In genomic region chr14:82855912-82856381, GRCh38 we compare ENCODE assay signal across 9 cellular contexts.
A peak's percentile ranks its signal among the peaks of the same experiment; 100 is the strongest.
DNase-seq lines count a peak whose midpoint lies in the region; ATAC-seq, FAIRE-seq and TF ChIP-seq lines count a peak whose summit lies in the region.
"Had no signal": no experiment of that assay in that cellular context is flagged by ENCODE, and none has a peak within 500 bp of the region (broad histone marks: within the 10 kb centered on the region; RNA-seq: fewer than 3 reads in every experiment).

No MANE protein-coding gene starts in this region.

- no peak overlapping the region for H3K4me3 Mint-ChIP-seq in activated T-cell treated with anti-CD3 and anti-CD28 coated beads, Interleukin-2, amount 50 U/mL, for 4 hours
- H3K4me3 Mint-ChIP-seq in activated CD4-positive, alpha-beta T cell treated with anti-CD3 and anti-CD28 coated beads for 36 hours, result no peak overlapping the region

- H2AK5ac ChIP-seq in mesendoderm (ENCODE audit: low read length), result no peak overlapping the region

- H2BK15ac ChIP-seq in mesendoderm (replicated peaks; ENCODE audit: low read depth), result no peak overlapping the region

- no peaks in the 10 kb centered on the region for H3K27me3 Mint-ChIP-seq in activated T-cell treated with anti-CD3 and anti-CD28 coated beads, Interleukin-2, amount 50 U/mL, for 4 hours (ENCODE audit: low read depth)
- no peaks in the 10 kb centered on the region for H3K27me3 Mint-ChIP-seq in activated CD4-positive, alpha-beta T cell treated with anti-CD3 and anti-CD28 coated beads for 36 hours

- H3K9me3 ChIP-seq in adipocyte (ENCODE audit: control insufficient read depth, low read length), result no peaks in the 10 kb centered on the region
- H3K9me3 ChIP-seq: uterus had no signal

- H3K4me1 Mint-ChIP-seq in activated T-cell treated with anti-CD3 and anti-CD28 coated beads, Interleukin-2, amount 50 U/mL, for 4 hours (ENCODE audit: low read depth), result no peaks in the 10 kb centered on the region
- no peaks in the 10 kb centered on the region for H3K4me1 Mint-ChIP-seq in activated CD4-positive, alpha-beta T cell treated with anti-CD3 and anti-CD28 coated beads for 36 hours

- H3K27ac Mint-ChIP-seq in activated CD4-positive, alpha-beta T cell treated with anti-CD3 and anti-CD28 coated beads for 36 hours, result no peak overlapping the region

- H2BK5ac ChIP-seq in mesendoderm (ENCODE audit: low read length), result no peak overlapping the region

- H4K8ac ChIP-seq in mesendoderm (ENCODE audit: low read depth, low read length), result no peak overlapping the region

- WGBS in mesendoderm (ENCODE audit: extremely low coverage, insufficient coverage, low lambda C conversion rate), result no CpG with 5 or more reads among the region's 3 CpGs

- H3K56ac ChIP-seq in mesendoderm (ENCODE audit: low read length), result no peak overlapping the region

- H3K23ac ChIP-seq in mesendoderm (ENCODE audit: low read length), result no peak overlapping the region

- H3K9ac ChIP-seq in adipocyte (ENCODE audit: low read length) (no peak overlapping the region), mesendoderm (ENCODE audit: low read length) (no peak overlapping the region)

- DNase-seq in DMS79 (lab: John Stamatoyannopoulos, UW), result peak; percentile 75
- peak; percentile 40 for DNase-seq in NB4 (ENCODE audit: low read depth)
- peak; percentile 4 for DNase-seq in adipocyte (ENCODE audit: low read depth)
- DNase-seq in mesendoderm, result peak; percentile 18
- DNase-seq in activated T-cell treated with anti-CD3 and anti-CD28 coated beads, Interleukin-2, amount 50 U/mL, for 4 hours, result no peak
- DNase-seq in GM19239 (ENCODE audit: insufficient read length, low spot score), result no peak
- no peak for DNase-seq in activated CD4-positive, alpha-beta T cell treated with anti-CD3 and anti-CD28 coated beads for 4 hours
- no peak for DNase-seq in activated CD4-positive, alpha-beta T cell treated with anti-CD3 and anti-CD28 coated beads for 36 hours
- DNase-seq: uterus had no signal

- no peak overlapping the region for H3K4ac ChIP-seq in mesendoderm (ENCODE audit: low read depth, low read length)

- peaks cover 23% of the 10 kb centered on the region for H3K9me3 Mint-ChIP-seq in activated T-cell treated with anti-CD3 and anti-CD28 coated beads, Interleukin-2, amount 50 U/mL, for 4 hours
- H3K9me3 Mint-ChIP-seq in activated CD4-positive, alpha-beta T cell treated with anti-CD3 and anti-CD28 coated beads for 36 hours (ENCODE audit: low read depth), result peaks cover 6% of the 10 kb centered on the region

- intact Hi-C loops in activated CD4-positive, alpha-beta T cell treated with anti-CD3 and anti-CD28 coated beads for 36 hours (cut with DNase I, micrococcal nuclease), result no loop called here

- H3K4me3 ChIP-seq in NB4 (ENCODE audit: low read depth, low read length), result no peak overlapping the region
- H3K4me3 ChIP-seq in adipocyte (ENCODE audit: low read length), result no peak overlapping the region
- no peak overlapping the region for H3K4me3 ChIP-seq in mesendoderm (ENCODE audit: low read length)
- H3K4me3 ChIP-seq: uterus had no signal

- FAIRE-seq in GM19239 (lab: Jason Lieb, UNC), result no peak

- TF ChIP-seq POLR2A in NB4 (IDR thresholded peaks at IDR 0.05; ENCODE audit: extremely low read depth, insufficient read length), result no peak

- TF ChIP-seq CTCF in NB4 (IDR thresholded peaks at IDR 0.05; ENCODE audit: low read depth, low read length), result peak; percentile 45

- H3K18ac ChIP-seq in mesendoderm (ENCODE audit: low read length), result no peak overlapping the region

- no peak overlapping the region for H4K5ac ChIP-seq in mesendoderm (ENCODE audit: low read length)

- ATAC-seq in activated T-cell treated with anti-CD3 and anti-CD28 coated beads, Interleukin-2, amount 50 U/mL, for 4 hours, result no peak
- no peak for ATAC-seq in activated CD4-positive, alpha-beta T cell treated with anti-CD3 and anti-CD28 coated beads for 36 hours

- POLR2A ChIA-PET in activated CD4-positive, alpha-beta T cell treated with anti-CD3 and anti-CD28 coated beads for 36 hours (lab: Charles Lee), result no interaction called here

- H3K27ac ChIP-seq in mesendoderm (ENCODE audit: low read depth, low read length), result no peak overlapping the region
- H3K27ac ChIP-seq: uterus had no signal

- no peak overlapping the region for H2BK120ac ChIP-seq in mesendoderm (ENCODE audit: low read depth, low read length)

- no peaks in the 10 kb centered on the region for H3K79me1 ChIP-seq in mesendoderm (ENCODE audit: low read length)

- no peaks in the 10 kb centered on the region for H3K27me3 ChIP-seq in adipocyte (replicated peaks; ENCODE audit: control insufficient read depth, insufficient read depth, low read length)
- H3K27me3 ChIP-seq in mesendoderm (ENCODE audit: insufficient read depth, low read length, poor library complexity), result no peaks in the 10 kb centered on the region
- H3K27me3 ChIP-seq: uterus had no signal

- H3K4me1 ChIP-seq in adipocyte (ENCODE audit: control insufficient read depth, insufficient read depth, low read length) (no peaks in the 10 kb centered on the region), mesendoderm (ENCODE audit: control insufficient read depth, low read depth, low read length) (no peaks in the 10 kb centered on the region)
- H3K4me1 ChIP-seq: uterus had no signal

- H3K36me3 Mint-ChIP-seq in activated T-cell treated with anti-CD3 and anti-CD28 coated beads, Interleukin-2, amount 50 U/mL, for 4 hours (ENCODE audit: insufficient read depth), result no peaks in the 10 kb centered on the region
- H3K36me3 Mint-ChIP-seq in activated CD4-positive, alpha-beta T cell treated with anti-CD3 and anti-CD28 coated beads for 36 hours (ENCODE audit: low read depth), result no peaks in the 10 kb centered on the region

- H3K4me2 ChIP-seq in mesendoderm (ENCODE audit: low read length), result no peak overlapping the region

- no peaks in the 10 kb centered on the region for H3K79me2 ChIP-seq in mesendoderm (ENCODE audit: control insufficient read depth, insufficient read depth, low read length)

- H3K36me3 ChIP-seq in adipocyte (ENCODE audit: control insufficient read depth, insufficient read depth, low read length, severe bottlenecking) (no peaks in the 10 kb centered on the region), mesendoderm (ENCODE audit: control insufficient read depth, insufficient read depth, low read length) (no peaks in the 10 kb centered on the region)
- H3K36me3 ChIP-seq: uterus had no signal

- CTCF ChIA-PET in activated CD4-positive, alpha-beta T cell treated with anti-CD3 and anti-CD28 coated beads for 36 hours (lab: Charles Lee), result no interaction called here

Comparison
In these comparisons a context has a peak if more than half of its experiments do, and no peak if none do; other contexts are left out.
1. DNase-seq: peak in DMS79 (single experiment), NB4 (single experiment), adipocyte (single experiment) and mesendoderm (single experiment); none in activated T-cell treated with anti-CD3 and anti-CD28 coated beads, Interleukin-2, amount 50 U/mL, for 4 hours (single experiment), GM19239 (single experiment), activated CD4-positive, alpha-beta T cell treated with anti-CD3 and anti-CD28 coated beads for 4 hours (0 of 2) and activated CD4-positive, alpha-beta T cell treated with anti-CD3 and anti-CD28 coated beads for 36 hours (single experiment).